In the genomic region with DNA sequence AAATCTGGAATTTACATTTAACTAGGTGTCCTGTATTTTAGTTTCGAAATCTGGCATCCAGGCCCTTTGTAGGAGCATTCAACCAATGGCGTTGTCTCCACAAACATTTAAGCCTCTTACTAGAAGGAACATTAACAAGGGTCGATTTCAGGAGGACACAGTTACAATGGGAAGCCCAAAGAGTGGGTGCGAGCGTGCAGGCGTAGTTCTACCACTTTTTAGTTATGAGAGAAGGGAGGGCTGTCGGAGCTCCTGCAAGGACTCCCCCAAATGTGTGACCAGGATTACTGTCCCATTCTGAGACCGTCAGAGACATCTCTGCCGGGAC, we compare ENCODE assay signal across 8 cellular contexts. TPM values are rescaled to one million over a fixed set of nuclear protein-coding genes. Genes with fewer than 3 reads are reported as not detected.
DNase-seq lines count a peak whose midpoint lies in the region; TF ChIP-seq lines count a peak whose summit lies in the region.

No MANE protein-coding gene starts in this region.

- H3K4me1 ChIP-seq in cardiac muscle cell (ENCODE audit: low read depth), result peaks cover 8% of the 10 kb centered on the region

- H3K4me3 ChIP-seq in BJ (ENCODE audit: low read depth, low read length) (peak overlapping the region; percentile 95), H7 (ENCODE audit: insufficient read depth, low read depth, low read length) (peak overlapping the region; percentile 84), cardiac muscle cell (peak overlapping the region; percentile 58), skeletal muscle cell (ENCODE audit: low read depth, low read length) (peak overlapping the region; percentile 80)

- H3K27ac ChIP-seq in VCaP, result peak overlapping the region; percentile 85
- H3K27ac ChIP-seq in cardiac muscle cell, result peak overlapping the region; percentile 82

- TF ChIP-seq CTCF in BJ (IDR thresholded peaks at IDR 0.05; ENCODE audit: insufficient read depth, low read depth, low read length) (no peak), VCaP (conservative IDR thresholded peaks at IDR 0.05) (no peak), cardiac muscle cell (IDR thresholded peaks at IDR 0.05; ENCODE audit: low read depth, low read length) (no peak)

- POLR2A ChIA-PET in BJ (lab: Charles Lee), result interaction anchor here (1.0 to 2.0 kb wide), 2 partner anchors 8 to 10 kb away, joined by 3 to 4 read pairs; no protein-coding TSS in a partner anchor

- DNase-seq in BJ (ENCODE audit: low read depth) (no peak), H7 (no peak), cardiac muscle cell (ENCODE audit: low read depth in 1 of 2, low spot score in 1 of 2) (peak; percentile 7 to 21), skeletal muscle cell (ENCODE audit: low read depth) (no peak), hippocampal formation (lab: John Stamatoyannopoulos, UW) (no peak), NCI-H526 treated with DMSO at 0.1 percent for 48 hours (lab: John Stamatoyannopoulos, UW) (no peak), NCI-H2081 treated with DMSO at 0.1 percent for 48 hours (lab: John Stamatoyannopoulos, UW) (no peak)

- no peaks in the 10 kb centered on the region for H3K9me3 ChIP-seq in cardiac muscle cell (ENCODE audit: low read depth)

- CTCF ChIA-PET in BJ (lab: Yijun Ruan, JAX), result interaction anchor here (0.6 to 6.3 kb wide), 9 partner anchors 8 to 253 kb away, joined by 3 to 45 read pairs (median 10); a partner anchor contains a TSS

- peaks cover 10% of the 10 kb centered on the region for H3K36me3 ChIP-seq in BJ (ENCODE audit: control insufficient read depth, insufficient read depth, low read length)
- H3K36me3 ChIP-seq in H7 (replicated peaks; ENCODE audit: control insufficient read depth, insufficient read depth, low read length), result peaks cover 13% of the 10 kb centered on the region
- H3K36me3 ChIP-seq in cardiac muscle cell, result peaks cover 9% of the 10 kb centered on the region

- H3K27me3 ChIP-seq in BJ (ENCODE audit: control insufficient read depth, insufficient read depth, low read length) (peaks cover 3% of the 10 kb centered on the region), H7 (ENCODE audit: control insufficient read depth, insufficient read depth, low read length) (no peaks in the 10 kb centered on the region), cardiac muscle cell (no peaks in the 10 kb centered on the region)

RNA-seq across cellular contexts. Expression of a gene that starts 0.4 kb away (rescaled TPM):
- polyA plus RNA-seq in BJ (2011; rRNA removed) (77.2 and 115 TPM in 2 replicates), cardiac muscle cell (41.0 and 43.5 TPM in 2 replicates)
- polyA minus RNA-seq in BJ (2011; rRNA and poly(A)+ RNA removed), result 52.5 and 76.6 TPM in 2 replicates
- 28.4 and 29.6 TPM in 2 replicates for total RNA-seq in H7 (2014; rRNA removed; shearing (Covaris generic))
- total RNA-seq in cardiac muscle cell, result 33.1 and 33.4 TPM in 2 replicates

RNA-seq across cellular contexts. Expression of a gene that starts 8.7 kb away (rescaled TPM):
- 383 and 576 TPM in 2 replicates for polyA plus RNA-seq in BJ (2011; rRNA removed)
- polyA minus RNA-seq in BJ (2011; rRNA and poly(A)+ RNA removed), result 77.5 and 148 TPM in 2 replicates
- 218 and 306 TPM in 2 replicates for total RNA-seq in H7 (2014; rRNA removed; shearing (Covaris generic))
- total RNA-seq in cardiac muscle cell, result 103 and 188 TPM in 2 replicates
- 329 and 444 TPM in 2 replicates for polyA plus RNA-seq in cardiac muscle cell

RNA-seq across cellular contexts. Expression of a gene that starts 46.4 kb away (rescaled TPM):
- polyA plus RNA-seq in BJ (2011; rRNA removed) (not detected in 2 replicates), cardiac muscle cell (not detected in 2 replicates)
- not detected in 2 replicates for polyA minus RNA-seq in BJ (2011; rRNA and poly(A)+ RNA removed)
- total RNA-seq in H7 (2014; rRNA removed; shearing (Covaris generic)), result not detected in 2 replicates
- not detected in 2 replicates for total RNA-seq in cardiac muscle cell

Comparison
In these comparisons a context has a peak if more than half of its experiments do, and no peak if none do; other contexts are left out.
1. DNase-seq: peak in cardiac muscle cell (2 of 2); none in BJ (single experiment), H7 (single experiment), skeletal muscle cell (single experiment), hippocampal formation (0 of 2), NCI-H526 treated with DMSO at 0.1 percent for 48 hours (single experiment) and NCI-H2081 treated with DMSO at 0.1 percent for 48 hours (single experiment).
2. Peak in every context shown above with its lines, with median percentiles within 50 percentile points of each other: H3K4me3 ChIP-seq.